Comparison of ENCODE assay signal across 13 cellular contexts in genomic region chr17:78251773-78252103, GRCh38. TPM values are rescaled to one million over a fixed set of nuclear protein-coding genes. Genes with fewer than 3 reads are reported as not detected.
A peak's percentile ranks its signal among the peaks of the same experiment; 100 is the strongest.
DNase-seq lines count a peak whose midpoint lies in the region; ATAC-seq, FAIRE-seq and TF ChIP-seq lines count a peak whose summit lies in the region.
"Had no signal": no experiment of that assay in that cellular context is flagged by ENCODE, and none has a peak within 500 bp of the region (broad histone marks: within the 10 kb centered on the region; RNA-seq: fewer than 3 reads in every experiment).

No MANE protein-coding gene starts in this region.

- peak overlapping the region; percentile 76 for H3K4me2 ChIP-seq in MM.1S (ENCODE audit: low read depth, low read length)

- no peaks in the 10 kb centered on the region for H4K20me1 ChIP-seq in MM.1S (ENCODE audit: insufficient read depth, low read length)

- peak overlapping the region; percentile 70 for H3K4me3 Mint-ChIP-seq in activated naive CD4-positive, alpha-beta T cell treated with anti-CD3 and anti-CD28 coated beads, Interleukin-2, amount 50 U/mL, for 24 hours
- H3K4me3 Mint-ChIP-seq in activated naive CD8-positive, alpha-beta T cell treated with anti-CD3 and anti-CD28 coated beads, Interleukin-2, amount 10 ng/mL, durations not matched to agents 7 days and 5 days = peak overlapping the region; percentile 71

- H3K4me1 Mint-ChIP-seq in activated naive CD4-positive, alpha-beta T cell treated with anti-CD3 and anti-CD28 coated beads, Interleukin-2, amount 50 U/mL, for 24 hours = peaks cover 55% of the 10 kb centered on the region
- H3K4me1 Mint-ChIP-seq in activated naive CD8-positive, alpha-beta T cell treated with anti-CD3 and anti-CD28 coated beads, Interleukin-2, amount 10 ng/mL, durations not matched to agents 7 days and 5 days = peaks cover 30% of the 10 kb centered on the region

- H3K36me3 ChIP-seq in MM.1S (replicated peaks; ENCODE audit: insufficient read depth, low read length) (no peaks in the 10 kb centered on the region), prostate gland (no peaks in the 10 kb centered on the region)
- H3K36me3 ChIP-seq: tibial nerve had no signal

- H3K4me1 ChIP-seq in MM.1S (ENCODE audit: low read length) (peaks cover 29% of the 10 kb centered on the region), prostate gland (replicated peaks) (no peaks in the 10 kb centered on the region)

- H3K27ac ChIP-seq in MM.1S (ENCODE audit: low read length) (peak overlapping the region; percentile 91), substantia nigra (ENCODE audit: low read depth, low read length, poor library complexity, severe bottlenecking) (peak overlapping the region; percentile 93), prostate gland (peak overlapping the region in 1 of 2 donors; percentile 48)
- H3K27ac ChIP-seq: tibial nerve had no signal

- FAIRE-seq in H54 (lab: Jason Lieb, UNC) = no peak

- no peak for ATAC-seq in activated naive CD8-positive, alpha-beta T cell treated with anti-CD3 and anti-CD28 coated beads, Interleukin-2, amount 10 ng/mL, durations not matched to agents 7 days and 5 days (ENCODE audit: low read depth)

- H3K9me3 ChIP-seq in MM.1S (replicated peaks; ENCODE audit: insufficient read depth, low read length) (no peaks in the 10 kb centered on the region), prostate gland (no peaks in the 10 kb centered on the region)
- H3K9me3 ChIP-seq: tibial nerve had no signal

- DNase-seq in activated naive CD4-positive, alpha-beta T cell treated with anti-CD3 and anti-CD28 coated beads, Interleukin-2, amount 50 U/mL, for 16 hours = no peak
- DNase-seq in MM.1S (no peak), substantia nigra (lab: John Stamatoyannopoulos, UW) (no peak), NCI-H1092 (lab: John Stamatoyannopoulos, UW) (no peak), H54 (ENCODE audit: insufficient read length, low spot score) (no peak), prostate gland (ENCODE audit: low spot score) (no peak)
- no peak for DNase-seq in activated naive CD8-positive, alpha-beta T cell treated with anti-CD3 and anti-CD28 coated beads, Interleukin-2, amount 10 ng/mL, durations not matched to agents 7 days and 5 days
- DNase-seq: NCI-H2081 had no signal

- H3K9me3 Mint-ChIP-seq in activated naive CD4-positive, alpha-beta T cell treated with anti-CD3 and anti-CD28 coated beads, Interleukin-2, amount 50 U/mL, for 24 hours = no peaks in the 10 kb centered on the region
- H3K9me3 Mint-ChIP-seq in activated naive CD8-positive, alpha-beta T cell treated with anti-CD3 and anti-CD28 coated beads, Interleukin-2, amount 10 ng/mL, durations not matched to agents 7 days and 5 days = no peaks in the 10 kb centered on the region
- H3K9me3 Mint-ChIP-seq: naive B cell had no signal

- H3K27me3 Mint-ChIP-seq in activated naive CD4-positive, alpha-beta T cell treated with anti-CD3 and anti-CD28 coated beads, Interleukin-2, amount 50 U/mL, for 24 hours = no peaks in the 10 kb centered on the region
- peaks cover 14% of the 10 kb centered on the region for H3K27me3 Mint-ChIP-seq in activated naive CD8-positive, alpha-beta T cell treated with anti-CD3 and anti-CD28 coated beads, Interleukin-2, amount 10 ng/mL, durations not matched to agents 7 days and 5 days

- peak overlapping the region; percentile 29 for H2AFZ ChIP-seq in MM.1S (ENCODE audit: low read length)

- peak overlapping the region; percentile 63 for H3K9ac ChIP-seq in MM.1S (ENCODE audit: low read length)

- 47% methylated on average over 6 of the region's 6 CpGs for WGBS in prostate gland

- H3K4me3 ChIP-seq in MM.1S (ENCODE audit: low read length) (peak overlapping the region; percentile 45; the same call in 1 of the 2 replicates), prostate gland (no peak overlapping the region)
- H3K4me3 ChIP-seq: tibial nerve had no signal

- peak overlapping the region; percentile 57 for H3K27ac Mint-ChIP-seq in activated naive CD4-positive, alpha-beta T cell treated with anti-CD3 and anti-CD28 coated beads, Interleukin-2, amount 50 U/mL, for 24 hours
- peak overlapping the region; percentile 51 for H3K27ac Mint-ChIP-seq in activated naive CD8-positive, alpha-beta T cell treated with anti-CD3 and anti-CD28 coated beads, Interleukin-2, amount 10 ng/mL, durations not matched to agents 7 days and 5 days

- POLR2A ChIA-PET in activated naive CD8-positive, alpha-beta T cell treated with anti-CD3 and anti-CD28 coated beads, Interleukin-2, amount 10 ng/mL, durations not matched to agents 7 days and 5 days (lab: Charles Lee) = interaction anchor here (0.8 to 2.2 kb wide), 5 partner anchors 9 to 170 kb away, joined by 3 to 8 read pairs (median 3); partner anchors contain the start of gene SOCS3

- TF ChIP-seq POLR2A in H54 (IDR thresholded peaks at IDR 0.05; ENCODE audit: low read depth, low read length) (no peak), prostate gland (IDR thresholded peaks at IDR 0.05) (no peak)

- peaks cover 29% of the 10 kb centered on the region for H3F3A ChIP-seq in MM.1S (ENCODE audit: insufficient read depth, low read length)

- no peaks in the 10 kb centered on the region for H3K36me3 Mint-ChIP-seq in activated naive CD4-positive, alpha-beta T cell treated with anti-CD3 and anti-CD28 coated beads, Interleukin-2, amount 50 U/mL, for 24 hours
- no peaks in the 10 kb centered on the region for H3K36me3 Mint-ChIP-seq in activated naive CD8-positive, alpha-beta T cell treated with anti-CD3 and anti-CD28 coated beads, Interleukin-2, amount 10 ng/mL, durations not matched to agents 7 days and 5 days
- H3K36me3 Mint-ChIP-seq: naive B cell had no signal

- no peaks in the 10 kb centered on the region for H3K9me2 ChIP-seq in MM.1S (replicated peaks; ENCODE audit: insufficient read depth, low read length)

- intact Hi-C loops in prostate gland (cut with DNase I) = loop anchor here (2.0 to 5.0 kb wide), 3 partner anchors 139 to 229 kb away; no protein-coding TSS in a partner anchor

- no peaks in the 10 kb centered on the region for H3K27me3 ChIP-seq in MM.1S (replicated peaks; ENCODE audit: insufficient read depth, low read length)
- no peaks in the 10 kb centered on the region for H3K27me3 ChIP-seq in prostate gland (replicated peaks; ENCODE audit: insufficient read depth)
- H3K27me3 ChIP-seq: tibial nerve had no signal

- no peaks in the 10 kb centered on the region for H3K79me2 ChIP-seq in MM.1S (ENCODE audit: low read length)

- no peak for TF ChIP-seq CTCF in MM.1S (IDR thresholded peaks at IDR 0.05; ENCODE audit: low read length)
- no peak for TF ChIP-seq CTCF in prostate gland (IDR thresholded peaks at IDR 0.05)

RNA-seq across cellular contexts. Expression of gene TMEM235, which starts 20.3 kb away (rescaled TPM):
- total RNA-seq in activated naive CD8-positive, alpha-beta T cell treated with anti-CD3 and anti-CD28 coated beads, Interleukin-2, amount 10 ng/mL, durations not matched to agents 7 days and 5 days = not detected
- total RNA-seq in prostate gland = not detected
- total RNA-seq: liver, MCF 10A, tibial nerve had no signal

RNA-seq across cellular contexts. Expression of gene BIRC5, which starts 37.7 kb away (rescaled TPM):
- total RNA-seq in activated naive CD8-positive, alpha-beta T cell treated with anti-CD3 and anti-CD28 coated beads, Interleukin-2, amount 10 ng/mL, durations not matched to agents 7 days and 5 days = 10 to 100 TPM; 54.9 to 65.2 TPM
- total RNA-seq in prostate gland = 1 to 10 TPM; 4.6 to 7.0 TPM

Comparison
In these comparisons a context has a peak if more than half of its experiments do, and no peak if none do; other contexts are left out.
1. RNA of gene BIRC5, which starts 37.7 kb away (total RNA-seq): 54.9 to 65.2 TPM in activated naive CD8-positive, alpha-beta T cell treated with anti-CD3 and anti-CD28 coated beads, Interleukin-2, amount 10 ng/mL, durations not matched to agents 7 days and 5 days; 4.6 to 7.0 TPM in prostate gland; every median in the first group is over 4 times any median in the second.